ENCODE assay signal across 8 cellular contexts in genomic region chr5:72451771-72452505, GRCh38. TPM values are rescaled to one million over a fixed set of nuclear protein-coding genes. Genes with fewer than 3 reads are reported as not detected.
DNase-seq lines count a peak whose midpoint lies in the region; ATAC-seq and TF ChIP-seq lines count a peak whose summit lies in the region.

No MANE protein-coding gene starts in this region.

- H3K9me3 ChIP-seq in SJSA1 (replicated peaks) (no peaks in the 10 kb centered on the region), psoas muscle (no peaks in the 10 kb centered on the region)

- peak; percentile 72 to 86 for DNase-seq in SJSA1 (ENCODE audit: low read depth in 1 of 2, low spot score in 2 of 2)
- DNase-seq in foreskin keratinocyte, result no peak
- DNase-seq in psoas muscle, result peak; percentile 77 to 85
- no peak for DNase-seq in epidermal melanocyte (ENCODE audit: insufficient read length, low spot score)
- DNase-seq in NCI-H510A (lab: John Stamatoyannopoulos, UW), result no peak
- DNase-seq in SHP77 treated with DMSO at 0.1 percent for 48 hours (lab: John Stamatoyannopoulos, UW), result no peak

- ATAC-seq in GM18517 (IDR thresholded peaks at IDR 0.05; ENCODE audit: unreplicated experiment) (peak; percentile 91), HG02798 (IDR thresholded peaks at IDR 0.05; ENCODE audit: poor library complexity, unreplicated experiment) (peak; percentile 81), foreskin keratinocyte (peak; percentile 20), psoas muscle (peak; percentile 67 to 84 (median 78))

- H3K4me1 ChIP-seq in SJSA1 (replicated peaks) (peaks cover 26% of the 10 kb centered on the region), foreskin keratinocyte (peaks cover 11% of the 10 kb centered on the region), psoas muscle (peaks cover 31% of the 10 kb centered on the region)

- WGBS in psoas muscle, 3 donors, result 3 to 8% (median 4%) methylated on average over 13 of the region's 13 CpGs

- no peaks in the 10 kb centered on the region for H3K36me3 ChIP-seq in SJSA1
- H3K36me3 ChIP-seq in psoas muscle (ENCODE audit: insufficient read depth in 1 of 2, low read depth in 1 of 2), result no peaks in the 10 kb centered on the region

- H3K27ac ChIP-seq in SJSA1 (peak overlapping the region; percentile 85), foreskin keratinocyte (no peak overlapping the region), psoas muscle (peak overlapping the region; percentile 94)

- intact Hi-C loops in psoas muscle (cut with DNase I), result loop anchor here (5.0 kb wide), 2 partner anchors 55 to 75 kb away; partner anchors contain the start of gene ZNF366 (in 1 of the 2)

- H3K4me3 ChIP-seq in SJSA1 (no peak overlapping the region), psoas muscle (no peak overlapping the region)

- no peak for TF ChIP-seq CTCF in foreskin keratinocyte (conservative IDR thresholded peaks at IDR 0.05)
- no peak for TF ChIP-seq CTCF in psoas muscle (IDR thresholded peaks at IDR 0.05)

- H3K27me3 ChIP-seq in SJSA1 (replicated peaks) (no peaks in the 10 kb centered on the region), foreskin keratinocyte (no peaks in the 10 kb centered on the region), psoas muscle (ENCODE audit: insufficient read depth in 3 of 3, low read length in 2 of 3) (no peaks in the 10 kb centered on the region)

RNA-seq across cellular contexts. Expression of gene ZNF366, which starts 55.3 kb away (rescaled TPM):
- total RNA-seq in SJSA1 (2014; rRNA removed; shearing (Covaris generic)), result not detected in 2 replicates
- total RNA-seq in foreskin keratinocyte (not detected in 2 replicates), psoas muscle (1 to 10 TPM; 3.4 to 6.6 (median 3.9) TPM)
- polyA plus RNA-seq in foreskin keratinocyte (not detected in 2 replicates), psoas muscle (1 to 10 TPM; 1.2 to 1.4 (median 1.3) TPM)

Comparison
In these comparisons a context has a peak if more than half of its experiments do, and no peak if none do; other contexts are left out.
1. ATAC-seq: peak in every context shown above with its lines; median percentile 91 in GM18517; 81 in HG02798; 78 in psoas muscle; 20 in foreskin keratinocyte.
2. DNase-seq: peak in SJSA1 (2 of 2) and psoas muscle (2 of 2); none in foreskin keratinocyte (0 of 2), epidermal melanocyte (single experiment), NCI-H510A (single experiment) and SHP77 treated with DMSO at 0.1 percent for 48 hours (single experiment).